Comparison of ENCODE assay signal across 32 cellular contexts in the genomic region with DNA sequence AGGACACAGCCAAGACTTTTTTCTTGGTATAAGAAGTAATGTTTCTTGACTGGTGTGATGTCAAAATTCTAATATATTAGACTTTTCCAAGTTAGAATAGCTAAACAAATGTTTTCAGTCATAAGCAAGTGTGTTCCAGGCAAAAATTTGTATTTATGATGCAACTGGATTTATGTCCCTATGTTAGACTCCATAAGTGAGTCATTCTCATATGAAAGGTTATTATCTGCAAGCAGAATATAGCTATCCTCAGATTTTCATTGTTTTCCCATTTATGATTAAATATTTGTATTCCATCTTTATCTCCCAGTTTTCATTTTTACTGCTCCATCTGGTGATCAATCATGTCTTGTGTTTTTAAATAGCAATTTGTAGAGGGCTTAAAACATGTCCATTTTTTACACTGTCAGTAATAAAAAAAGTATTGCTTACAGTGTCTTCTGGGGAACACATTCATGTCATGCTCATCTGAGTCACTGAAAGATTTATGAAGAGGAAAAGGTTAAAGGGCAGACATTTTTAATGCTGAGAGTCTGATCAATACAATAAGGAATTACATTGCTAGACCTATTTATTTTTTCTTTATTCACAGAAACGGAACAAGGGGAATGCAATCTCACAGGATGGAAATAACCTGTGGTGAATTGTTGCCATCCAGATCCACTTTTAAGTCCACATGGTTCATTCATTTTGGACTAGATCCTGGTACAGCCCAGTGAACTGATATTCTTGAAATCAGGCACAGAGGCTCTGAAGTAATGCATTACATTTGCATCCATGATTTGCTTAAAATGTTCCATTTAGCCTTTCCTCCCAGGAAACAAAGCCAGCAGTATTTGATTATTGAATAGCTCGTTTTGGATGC.
A peak's percentile ranks its signal among the peaks of the same experiment; 100 is the strongest.
DNase-seq lines count a peak whose midpoint lies in the region; ATAC-seq, FAIRE-seq and TF ChIP-seq lines count a peak whose summit lies in the region.
"Had no signal": no experiment of that assay in that cellular context is flagged by ENCODE, and none has a peak within 500 bp of the region (broad histone marks: within the 10 kb centered on the region; RNA-seq: fewer than 3 reads in every experiment).

No MANE protein-coding gene starts in this region.

- TF ChIP-seq RAD21 in A549 (conservative IDR thresholded peaks at IDR 0.05 in 1 of 2, IDR thresholded peaks at IDR 0.05 in 1 of 2) = no peak

- H3K9me2 ChIP-seq in GM23338 (ENCODE audit: insufficient read depth) = 0 out of 2 replicates have a peak, but pooled peaks cover 7% of the 10 kb centered on the region

- DNase-seq in A549 (ENCODE audit: low read depth in 1 of 2, low spot score in 1 of 2) (no peak), GM23338 (ENCODE audit: low spot score) (no peak), astrocyte (ENCODE audit: low read depth) (no peak), dermis blood vessel endothelial cell (no peak), kidney (no peak)
- DNase-seq in activated CD8-positive, alpha-beta memory T cell treated with anti-CD3 and anti-CD28 coated beads, Interleukin-2, amount 50 U/mL, for 48 hours = no peak
- DNase-seq: activated CD4-positive, CD25-positive, alpha-beta regulatory T cell; activated CD8-positive, alpha-beta memory T cell treated with anti-CD3 and anti-CD28 coated beads, Interleukin-2, amount 10 ng/mL, durations not matched to agents 7 days and 5 days; activated naive CD4-positive, alpha-beta T cell treated with Interleukin-2 at 50 U/mL for 16 hours; activated T-cell treated with anti-CD3 and anti-CD28 coated beads, Interleukin-2, amount 50 U/mL, for 72 hours; adrenal gland; CD4-positive, alpha-beta memory T cell; effector memory CD4-positive, alpha-beta T cell; Karpas-422; natural killer cell; NCI-H187; NCI-H524 treated with DMSO at 0.1 percent for 48 hours; NK-92 treated with Interleukin-12 subunit alpha and Interleukin-12 subunit beta, amount 100 ng/mL, for 24 hours; PC-9; SIG-M5; stimulated activated naive CD8-positive, alpha-beta T cell treated with anti-CD3 and anti-CD28 coated beads, Interleukin-15, Interleukin-2, amounts not matched to agents 100 U/mL and 50 U/mL, for 24 hours; T-cell had no signal

- ATAC-seq in A549 (no peak), GM23338 (no peak), gastroesophageal sphincter (peak; percentile 22), GM18498 (IDR thresholded peaks at IDR 0.05; ENCODE audit: unreplicated experiment) (no peak)
- ATAC-seq: activated CD8-positive, alpha-beta memory T cell treated with anti-CD3 and anti-CD28 coated beads, Interleukin-2, amount 10 ng/mL, durations not matched to agents 7 days and 5 days; activated T-cell treated with anti-CD3 and anti-CD28 coated beads, Interleukin-2, amount 50 U/mL, for 72 hours; natural killer cell; stimulated activated naive CD8-positive, alpha-beta T cell treated with anti-CD3 and anti-CD28 coated beads, Interleukin-15, Interleukin-2, amounts not matched to agents 100 U/mL and 50 U/mL, for 24 hours; T-cell had no signal

- no peaks in the 10 kb centered on the region for H3K4me1 Mint-ChIP-seq in GM23338
- no peaks in the 10 kb centered on the region for H3K4me1 Mint-ChIP-seq in astrocyte (ENCODE audit: low read depth, unreplicated experiment)
- H3K4me1 Mint-ChIP-seq: activated CD8-positive, alpha-beta memory T cell treated with anti-CD3 and anti-CD28 coated beads, Interleukin-2, amount 10 ng/mL, durations not matched to agents 7 days and 5 days; CD4-positive, alpha-beta memory T cell; natural killer cell; T-cell had no signal

- no peak overlapping the region for H3K4me3 Mint-ChIP-seq in GM23338
- no peak overlapping the region for H3K4me3 Mint-ChIP-seq in astrocyte (ENCODE audit: unreplicated experiment)
- H3K4me3 Mint-ChIP-seq: activated CD8-positive, alpha-beta memory T cell treated with anti-CD3 and anti-CD28 coated beads, Interleukin-2, amount 10 ng/mL, durations not matched to agents 7 days and 5 days; activated T-cell treated with anti-CD3 and anti-CD28 coated beads, Interleukin-2, amount 50 U/mL, for 72 hours; CD4-positive, alpha-beta memory T cell; natural killer cell; T-cell had no signal

- TF ChIP-seq POLR2A in A549 (IDR thresholded peaks at IDR 0.05; ENCODE audit: low read length) (no peak), gastroesophageal sphincter (IDR thresholded peaks at IDR 0.05) (no peak)

- H3K27ac ChIP-seq in A549 = peak overlapping the region; percentile 27 to 56; a peak in 3 of 6 replicates
- H3K27ac ChIP-seq in GM23338 (ENCODE audit: low read depth) = no peak overlapping the region
- no peak overlapping the region for H3K27ac ChIP-seq in astrocyte (ENCODE audit: low read depth, low read length)
- no peak overlapping the region for H3K27ac ChIP-seq in gastroesophageal sphincter
- H3K27ac ChIP-seq in kidney (ENCODE audit: low read depth in 2 of 2, low read length in 2 of 2) = no peak overlapping the region
- H3K27ac ChIP-seq: adrenal gland, breast epithelium, HL-60, PC-9, skin epidermis, thoracic aorta had no signal

- H3K27ac Mint-ChIP-seq in GM23338 = no peak overlapping the region
- no peak overlapping the region for H3K27ac Mint-ChIP-seq in astrocyte (ENCODE audit: unreplicated experiment)
- H3K27ac Mint-ChIP-seq: activated CD8-positive, alpha-beta memory T cell treated with anti-CD3 and anti-CD28 coated beads, Interleukin-2, amount 10 ng/mL, durations not matched to agents 7 days and 5 days; activated T-cell treated with anti-CD3 and anti-CD28 coated beads, Interleukin-2, amount 50 U/mL, for 72 hours; CD4-positive, alpha-beta memory T cell; natural killer cell; T-cell had no signal

- H3K4me1 ChIP-seq in A549 (peaks cover 5% of the 10 kb centered on the region; the same call in 2 of the 3 replicates), GM23338 (ENCODE audit: insufficient read depth) (no peaks in the 10 kb centered on the region), astrocyte (ENCODE audit: insufficient read depth, low read length) (no peaks in the 10 kb centered on the region), gastroesophageal sphincter (no peaks in the 10 kb centered on the region), kidney (ENCODE audit: control insufficient read depth in 1 of 2, insufficient read depth in 1 of 2, low read depth in 1 of 2, low read length in 2 of 2) (no peaks in the 10 kb centered on the region)
- H3K4me1 ChIP-seq: breast epithelium had no signal

- peaks cover 10% of the 10 kb centered on the region; the same call in 1 of the 3 replicates for H3K9me3 Mint-ChIP-seq in GM23338
- H3K9me3 Mint-ChIP-seq in astrocyte (ENCODE audit: unreplicated experiment) = no peaks in the 10 kb centered on the region

- H3K79me2 ChIP-seq in GM23338 (replicated peaks; ENCODE audit: insufficient read depth) = no peaks in the 10 kb centered on the region
- H3K79me2 ChIP-seq in astrocyte (ENCODE audit: insufficient read depth, low read length) = no peaks in the 10 kb centered on the region

- intact Hi-C loops in kidney (cut with DNase I) = no loop called here

- H2AFZ ChIP-seq in GM23338 = 0 out of 2 replicates have a peak overlapping the region, but pooled peaks have one; percentile 28
- no peak overlapping the region for H2AFZ ChIP-seq in astrocyte (ENCODE audit: low read depth, low read length)
- H2AFZ ChIP-seq: PC-9 had no signal

- 34% methylated on average over 2 of the region's 2 CpGs for WGBS in A549 (ENCODE audit: missing lambda C conversion rate)
- 53 to 61% methylated on average over 2 of the region's 2 CpGs for WGBS in gastroesophageal sphincter (ENCODE audit: low coverage in 1 of 2), 2 donors

- no peak for TF ChIP-seq EP300 in A549 (IDR thresholded peaks at IDR 0.05)
- TF ChIP-seq EP300 in gastroesophageal sphincter (IDR thresholded peaks at IDR 0.05) = no peak

- H3K27me3 Mint-ChIP-seq in GM23338 (ENCODE audit: insufficient read depth, low read depth, poor library complexity) (peaks cover 2% of the 10 kb centered on the region), astrocyte (ENCODE audit: low read depth, unreplicated experiment) (no peaks in the 10 kb centered on the region)
- H3K27me3 Mint-ChIP-seq: activated CD8-positive, alpha-beta memory T cell treated with anti-CD3 and anti-CD28 coated beads, Interleukin-2, amount 10 ng/mL, durations not matched to agents 7 days and 5 days; CD4-positive, alpha-beta memory T cell; T-cell had no signal

- CTCF ChIA-PET in A549 (lab: Yijun Ruan, JAX) = no interaction called here

- no peaks in the 10 kb centered on the region for H3K36me3 ChIP-seq in GM23338 (ENCODE audit: insufficient read depth)
- H3K36me3 ChIP-seq in astrocyte (ENCODE audit: insufficient read depth, low read length) = no peaks in the 10 kb centered on the region
- H3K36me3 ChIP-seq in gastroesophageal sphincter = no peaks in the 10 kb centered on the region
- H3K36me3 ChIP-seq in kidney (ENCODE audit: control insufficient read depth in 1 of 2, insufficient read depth in 2 of 2, low read length in 2 of 2) = no peaks in the 10 kb centered on the region
- H3K36me3 ChIP-seq: adrenal gland, breast epithelium, HAP-1, thoracic aorta had no signal

- POLR2A ChIA-PET in A549 (lab: Yijun Ruan, JAX) = no interaction called here

- peaks cover 7% of the 10 kb centered on the region; the same call in 1 of the 3 replicates for H3K36me3 Mint-ChIP-seq in GM23338 (ENCODE audit: low read depth)
- no peaks in the 10 kb centered on the region for H3K36me3 Mint-ChIP-seq in astrocyte (ENCODE audit: low read depth, unreplicated experiment)
- H3K36me3 Mint-ChIP-seq: activated CD8-positive, alpha-beta memory T cell treated with anti-CD3 and anti-CD28 coated beads, Interleukin-2, amount 10 ng/mL, durations not matched to agents 7 days and 5 days; CD4-positive, alpha-beta memory T cell; T-cell had no signal

- H3K27me3 ChIP-seq in GM23338 (ENCODE audit: insufficient read depth) (no peaks in the 10 kb centered on the region), astrocyte (ENCODE audit: insufficient read depth, low read length) (no peaks in the 10 kb centered on the region), gastroesophageal sphincter (no peaks in the 10 kb centered on the region)
- H3K27me3 ChIP-seq: adrenal gland, breast epithelium had no signal

- FAIRE-seq in A549 (lab: Jason Lieb, UNC) (no peak), astrocyte (lab: Jason Lieb, UNC) (peak; percentile 59), kidney (lab: Jason Lieb, UNC) (no peak)
- FAIRE-seq: colon, islet of Langerhans, urothelium cell line had no signal

- H3K9me3 ChIP-seq in A549 = no peaks in the 10 kb centered on the region
- no peaks in the 10 kb centered on the region for H3K9me3 ChIP-seq in astrocyte (ENCODE audit: insufficient read depth, low read depth, low read length)
- H3K9me3 ChIP-seq in gastroesophageal sphincter = no peaks in the 10 kb centered on the region
- H3K9me3 ChIP-seq in kidney (ENCODE audit: control insufficient read depth in 1 of 2, low read length in 2 of 2) = no peaks in the 10 kb centered on the region
- H3K9me3 ChIP-seq: adrenal gland, breast epithelium, HAP-1, thoracic aorta had no signal

- peak overlapping the region; percentile 21; the same call in 1 of the 3 replicates for H3K4me2 ChIP-seq in A549
- H3K4me2 ChIP-seq in GM23338 = no peak overlapping the region
- no peak overlapping the region for H3K4me2 ChIP-seq in astrocyte (ENCODE audit: low read length)
- H3K4me2 ChIP-seq: PC-9 had no signal

- no peaks in the 10 kb centered on the region for H4K20me1 ChIP-seq in GM23338 (replicated peaks; ENCODE audit: insufficient read depth)
- H4K20me1 ChIP-seq in astrocyte (ENCODE audit: insufficient read depth, low read length) = no peaks in the 10 kb centered on the region

- TF ChIP-seq CTCF in A549 (IDR thresholded peaks at IDR 0.05) (no peak), GM23338 (conservative IDR thresholded peaks at IDR 0.05; ENCODE audit: low read depth in 2 of 2) (no peak), astrocyte (IDR thresholded peaks at IDR 0.05; ENCODE audit: insufficient read depth, low read depth, low read length) (no peak), gastroesophageal sphincter (IDR thresholded peaks at IDR 0.05) (no peak), kidney (IDR thresholded peaks at IDR 0.05; ENCODE audit: borderline replicate concordance, extremely low read depth, insufficient read depth) (no peak)

- H3F3A ChIP-seq in GM23338 (replicated peaks; ENCODE audit: low read depth) = no peaks in the 10 kb centered on the region

- H3K9ac ChIP-seq in astrocyte (ENCODE audit: low read length) (no peak overlapping the region), kidney (ENCODE audit: low read length in 2 of 2) (no peak overlapping the region)

- H3K4me3 ChIP-seq in A549 (no peak overlapping the region), GM23338 (no peak overlapping the region), astrocyte (ENCODE audit: insufficient read depth, low read depth, low read length) (no peak overlapping the region), gastroesophageal sphincter (no peak overlapping the region), kidney (ENCODE audit: low read length in 2 of 2) (no peak overlapping the region)
- H3K4me3 ChIP-seq: adrenal gland, breast epithelium, HAP-1, PC-9, skin epidermis, thoracic aorta had no signal

Comparison
In these comparisons a context has a peak if more than half of its experiments do, and no peak if none do; other contexts are left out.
1. H3K27ac ChIP-seq: peak in A549 (2 of 2); none in GM23338 (single experiment), astrocyte (single experiment), gastroesophageal sphincter (0 of 4) and kidney (0 of 2).